Comparison of ENCODE assay signal across 8 cellular contexts in genomic region chr11:46916669-46917108, GRCh38. TPM values are rescaled to one million over a fixed set of nuclear protein-coding genes. Genes with fewer than 3 reads are reported as not detected.
DNase-seq lines count a peak whose midpoint lies in the region; ATAC-seq and TF ChIP-seq lines count a peak whose summit lies in the region.

No MANE protein-coding gene starts in this region.

- DNase-seq in AG04450 (ENCODE audit: low read depth, low spot score), result no peak
- DNase-seq in RWPE2 (ENCODE audit: low spot score), result peak; percentile 75
- DNase-seq in left lung, result peak in 1 of 2 donors; percentile 80
- peak; percentile 66 for DNase-seq in superior temporal gyrus (ENCODE audit: extremely low spot score)
- no peak for DNase-seq in SIG-M5 (lab: John Stamatoyannopoulos, UW)
- DNase-seq in SIG-M5 treated with dmso at 0.1 percent for 504 hours (lab: John Stamatoyannopoulos, UW; ENCODE audit: unreplicated experiment), result no peak

- H3K4me1 ChIP-seq in RWPE2 (ENCODE audit: insufficient read depth, poor library complexity, severe bottlenecking) (peaks cover 22% of the 10 kb centered on the region), left lung (peaks cover 7 to 32% of the 10 kb centered on the region in 2 donors)

- H3K4me3 Mint-ChIP-seq in dendritic cell treated with granulocyte-macrophage colony-stimulating factor and Interleukin-4, amounts not matched to agents 40 ng/mL and 50 ng/mL, for 4 days, result peak overlapping the region; percentile 69

- intact Hi-C loops in dendritic cell treated with granulocyte-macrophage colony-stimulating factor and Interleukin-4, amounts not matched to agents 40 ng/mL and 50 ng/mL, for 4 days (cut with micrococcal nuclease), result no loop called here
- intact Hi-C loops in left lung (cut with DNase I), result no loop called here

- H3K27ac Mint-ChIP-seq in dendritic cell treated with granulocyte-macrophage colony-stimulating factor and Interleukin-4, amounts not matched to agents 40 ng/mL and 50 ng/mL, for 4 days, result no peak overlapping the region

- peaks cover 78% of the 10 kb centered on the region for H3K27me3 Mint-ChIP-seq in dendritic cell treated with granulocyte-macrophage colony-stimulating factor and Interleukin-4, amounts not matched to agents 40 ng/mL and 50 ng/mL, for 4 days

- H3K9me3 Mint-ChIP-seq in dendritic cell treated with granulocyte-macrophage colony-stimulating factor and Interleukin-4, amounts not matched to agents 40 ng/mL and 50 ng/mL, for 4 days, result no peaks in the 10 kb centered on the region

- CTCF ChIA-PET in AG04450 (lab: Charles Lee), result interaction anchor here (0.5 to 2.6 kb wide), 15 partner anchors 10 to 458 kb away, joined by 3 to 51 read pairs (median 4); partner anchors contain the start of gene CSTPP1

- H3K36me3 ChIP-seq in RWPE2 (ENCODE audit: low read depth) (no peaks in the 10 kb centered on the region), left lung (no peaks in the 10 kb centered on the region)

- POLR2A ChIA-PET in AG04450 (lab: Yijun Ruan, JAX), result interaction anchor here (0.5 to 1.4 kb wide), 5 partner anchors 9 to 637 kb away, joined by 4 to 7 read pairs (median 5); partner anchors contain the start of gene CSTPP1

- H3K27ac ChIP-seq in AG04450 (ENCODE audit: low read depth, low read length) (peak overlapping the region; percentile 57), RWPE2 (ENCODE audit: poor library complexity, severe bottlenecking) (peak overlapping the region; percentile 56), left lung (peak overlapping the region in 1 of 2 donors; percentile 23)

- H3K9me3 ChIP-seq in AG04450 (ENCODE audit: control insufficient read depth, insufficient read depth, low read length) (no peaks in the 10 kb centered on the region), RWPE2 (ENCODE audit: severe bottlenecking) (no peaks in the 10 kb centered on the region), left lung (no peaks in the 10 kb centered on the region)

- H3K36me3 Mint-ChIP-seq in dendritic cell treated with granulocyte-macrophage colony-stimulating factor and Interleukin-4, amounts not matched to agents 40 ng/mL and 50 ng/mL, for 4 days (ENCODE audit: low read depth), result no peaks in the 10 kb centered on the region

- peaks cover 36% of the 10 kb centered on the region for H3K4me1 Mint-ChIP-seq in dendritic cell treated with granulocyte-macrophage colony-stimulating factor and Interleukin-4, amounts not matched to agents 40 ng/mL and 50 ng/mL, for 4 days (ENCODE audit: low read depth)

- H3K4me3 ChIP-seq in AG04450 (ENCODE audit: low read depth, low read length) (peak overlapping the region; percentile 65), RWPE2 (ENCODE audit: severe bottlenecking) (peak overlapping the region; percentile 81), left lung (peak overlapping the region; percentile 42 to 46)

- H3K27me3 ChIP-seq in AG04450 (ENCODE audit: control insufficient read depth, insufficient read depth, low read length), result no peaks in the 10 kb centered on the region
- no peaks in the 10 kb centered on the region for H3K27me3 ChIP-seq in RWPE2 (ENCODE audit: insufficient read depth, poor library complexity, severe bottlenecking)
- peaks cover 18 to 82% of the 10 kb centered on the region in 2 donors for H3K27me3 ChIP-seq in left lung

- ATAC-seq in RWPE2 (ENCODE audit: low read depth) (peak; percentile 82), left lung (peak; percentile 66)

- TF ChIP-seq CTCF in AG04450 (IDR thresholded peaks at IDR 0.05; ENCODE audit: low read depth, low read length) (peak; percentile 48), GM12873 (IDR thresholded peaks at IDR 0.05; ENCODE audit: insufficient read depth, low read depth, low read length, missing control alignments) (peak; percentile 9), RWPE2 (IDR thresholded peaks at IDR 0.05; ENCODE audit: poor library complexity, severe bottlenecking) (no peak), left lung (IDR thresholded peaks at IDR 0.05) (no peak)

RNA-seq across cellular contexts. Expression of gene LRP4, which starts 1.7 kb away (rescaled TPM):
- polyA plus RNA-seq in AG04450 (2011; rRNA removed), result 3.8 and 4.1 TPM in 2 replicates
- polyA minus RNA-seq in AG04450 (2011; rRNA and poly(A)+ RNA removed), result 11.6 and 12.4 TPM in 2 replicates
- total RNA-seq in left lung, result 1 to 10 TPM; 4.9 to 5.0 TPM

RNA-seq across cellular contexts. Expression of gene CSTPP1, which starts 19.9 kb away (rescaled TPM):
- polyA plus RNA-seq in AG04450 (2011; rRNA removed), result 30.2 and 38.7 TPM in 2 replicates
- polyA minus RNA-seq in AG04450 (2011; rRNA and poly(A)+ RNA removed), result 38.3 and 42.4 TPM in 2 replicates
- 10 to 100 TPM; 28.7 to 36.4 TPM for total RNA-seq in left lung

Comparison
In these comparisons a context has a peak if more than half of its experiments do, and no peak if none do; other contexts are left out.
1. DNase-seq: peak in RWPE2 (single experiment) and superior temporal gyrus (single experiment); none in AG04450 (single experiment), SIG-M5 (single experiment) and SIG-M5 treated with dmso at 0.1 percent for 504 hours (single experiment).
2. CTCF ChIP-seq: peak in AG04450 (single experiment) and GM12873 (single experiment); none in RWPE2 (single experiment) and left lung (0 of 2).
3. Peak in every context shown above with its lines, with median percentiles within 50 percentile points of each other: H3K4me3 ChIP-seq.